In the genomic region with DNA sequence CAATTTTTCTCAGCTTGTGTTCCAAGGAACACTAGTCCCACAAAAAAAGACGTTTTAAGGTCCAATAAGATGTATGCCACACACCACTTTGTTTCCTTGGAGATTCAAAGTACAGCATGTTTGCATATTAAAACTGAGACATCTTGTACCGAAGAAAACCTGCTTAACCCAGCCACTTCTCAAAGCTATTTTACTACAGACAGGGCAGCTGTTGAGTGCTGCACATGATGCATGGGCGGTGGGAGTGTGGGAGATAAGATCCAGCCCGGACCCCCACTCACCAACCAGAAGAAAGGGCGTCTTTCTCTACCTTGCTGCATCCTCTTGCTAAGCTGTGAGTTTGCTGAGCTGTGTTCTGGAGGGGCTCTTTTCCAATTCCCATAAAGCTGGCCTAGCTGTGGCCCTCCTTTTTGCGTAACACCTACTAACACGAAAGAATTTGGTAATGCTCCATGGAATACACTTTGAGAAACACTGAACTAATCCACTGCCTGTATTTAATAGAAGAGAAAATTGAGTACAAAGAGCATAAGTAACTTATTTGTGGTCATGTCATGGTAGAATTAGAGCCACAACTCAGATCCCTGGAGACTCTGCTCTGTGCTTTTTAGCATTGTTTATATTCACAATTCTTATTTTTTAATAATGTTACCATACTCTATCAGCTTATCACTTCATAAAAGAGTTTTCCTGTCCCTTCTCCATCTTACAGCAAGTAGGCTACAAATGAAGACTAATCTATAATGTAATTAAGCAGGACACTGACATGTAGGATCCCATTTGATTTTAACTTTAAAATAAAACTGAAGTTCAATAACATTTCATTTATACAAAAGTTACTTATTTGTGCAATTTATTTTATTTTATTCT, we compare ENCODE assay signal across 1 cellular context.
TF ChIP-seq lines count a peak whose summit lies in the region.

No MANE protein-coding gene starts in this region.

TF ChIP-seq in K562, 482 proteins besides CTCF, POLR2A, EP300 and RAD21:
- TF ChIP-seq ZNF133 (CRISPR knock-in tag; IDR thresholded peaks at IDR 0.05) = no peak
- no peak for TF ChIP-seq HDAC1 (IDR thresholded peaks at IDR 0.05)
- no peak for TF ChIP-seq SAFB2 (IDR thresholded peaks at IDR 0.05; ENCODE audit: borderline replicate concordance, low read depth, low read length, severe bottlenecking)
- TF ChIP-seq PHB2 (IDR thresholded peaks at IDR 0.05; ENCODE audit: low read depth) = no peak
- no peak for TF ChIP-seq POLR2G (IDR thresholded peaks at IDR 0.05; ENCODE audit: low read depth, low read length)
